In genomic region chr6:152985300-152985699, GRCh38 we compare ENCODE assay signal across 8 cellular contexts. TPM values are rescaled to one million over a fixed set of nuclear protein-coding genes. Genes with fewer than 3 reads are reported as not detected.
A peak's percentile ranks its signal among the peaks of the same experiment; 100 is the strongest.
DNase-seq lines count a peak whose midpoint lies in the region; ATAC-seq, FAIRE-seq and TF ChIP-seq lines count a peak whose summit lies in the region.
"Not testable (repeated sequence)": the region's sequence is repeated elsewhere in the genome, so short reads cannot be mapped to it uniquely, and the experiment has no call there.

No MANE protein-coding gene starts in this region.

- FAIRE-seq in GM12878 (lab: Jason Lieb, UNC), result not testable (repeated sequence)

- H3K36me3 Mint-ChIP-seq in CD4-positive, alpha-beta T cell (ENCODE audit: low read depth), result peaks cover 26% of the 10 kb centered on the region
- H3K36me3 Mint-ChIP-seq in HFFc6 (ENCODE audit: low read depth), result peaks cover 13% of the 10 kb centered on the region
- peaks cover 41% of the 10 kb centered on the region for H3K36me3 Mint-ChIP-seq in activated CD4-positive, alpha-beta memory T cell treated with anti-CD3 and anti-CD28 coated beads for 36 hours
- H3K36me3 Mint-ChIP-seq in nephron progenitor cell (ENCODE audit: low read depth), result peaks cover 33% of the 10 kb centered on the region

- H3K9me2 ChIP-seq in PC-3 (replicated peaks; ENCODE audit: low read length), result not testable (repeated sequence)

- H3K79me2 ChIP-seq in PC-3 (ENCODE audit: low read length) (peaks cover 64% of the 10 kb centered on the region), GM12878 (ENCODE audit: control insufficient read depth, insufficient read depth, low read length) (peaks cover 66% of the 10 kb centered on the region)

- SMC1A ChIA-PET in GM12878 (lab: Charles Lee; ENCODE audit: uncharacterized antibody, unreplicated experiment), result interaction anchor here (0.5 to 3.2 kb wide), 9 partner anchors 9 to 39 kb away, joined by 3 to 27 read pairs (median 5); no protein-coding TSS in a partner anchor

- H3K27me3 Mint-ChIP-seq in CD4-positive, alpha-beta T cell; HFFc6 (ENCODE audit: insufficient read depth); activated CD4-positive, alpha-beta memory T cell treated with anti-CD3 and anti-CD28 coated beads for 36 hours; nephron progenitor cell (ENCODE audit: low read depth, poor library complexity): not testable (repeated sequence)

- RAD21 ChIA-PET in GM12878 (lab: Charles Lee; ENCODE audit: unreplicated experiment), result interaction anchor here (0.7 to 4.6 kb wide), 6 partner anchors 11 to 107 kb away, joined by 3 to 22 read pairs (median 4); no protein-coding TSS in a partner anchor

- H3K4me3 ChIP-seq in PC-3 (ENCODE audit: low read length) (peak overlapping the region; percentile 83), GM12878 (peak overlapping the region; percentile 92)
- H3K4me3 ChIP-seq in stomach, result not testable (repeated sequence)

- not testable (repeated sequence) for DNase-seq in CD4-positive, alpha-beta T cell; HFFc6; PC-3; activated CD4-positive, alpha-beta memory T cell treated with anti-CD3 and anti-CD28 coated beads for 36 hours; GM12878 (ENCODE audit: low read depth, low spot score); nephron progenitor cell; stomach
- DNase-seq in Right ventricle myocardium superior, result peak; percentile 26

- not testable (repeated sequence) for TF ChIP-seq RAD21 in GM12878 (IDR thresholded peaks at IDR 0.05; ENCODE audit: insufficient read depth, low read depth, low read length)

- not testable (repeated sequence) for BruUV-seq in PC-3 (replicated peaks; lab: Mats Ljungman, UMichigan); GM12878 (replicated peaks; lab: Mats Ljungman, UMichigan)

- intact Hi-C loops in CD4-positive, alpha-beta T cell (cut with DNase I, micrococcal nuclease), result loop anchor here in 1 of 2 experiments (2.0 to 10.0 kb wide), 2 partner anchors 18 to 1600 kb away; partner anchors contain the start of gene MTRF1L
- intact Hi-C loops in PC-3 (cut with micrococcal nuclease); Right ventricle myocardium superior (cut with DNase I); stomach (cut with DNase I; ENCODE audit: low total_unique reads): not testable (repeated sequence)
- intact Hi-C loops in activated CD4-positive, alpha-beta memory T cell treated with anti-CD3 and anti-CD28 coated beads for 36 hours (cut with micrococcal nuclease), result loop anchor here (2.0 kb wide), 1 partner anchor 1594 kb away; the partner anchor contains the start of gene ZBTB2
- intact Hi-C loops in GM12878 (cut with micrococcal nuclease; ENCODE audit: unreplicated experiment), result loop anchor here (2.0 kb wide), 1 partner anchor 18 kb away; the partner anchor contains the start of gene MTRF1L

- TF ChIP-seq EP300 in GM12878 (IDR thresholded peaks at IDR 0.05; ENCODE audit: borderline replicate concordance in 1 of 2, control insufficient read depth in 1 of 2, low read depth in 2 of 2, low read length in 2 of 2); stomach (IDR thresholded peaks at IDR 0.05): not testable (repeated sequence)

- TF ChIP-seq POLR2A in GM12878 (IDR thresholded peaks at IDR 0.05; ENCODE audit: low read depth, low read length); stomach (IDR thresholded peaks at IDR 0.05): not testable (repeated sequence)

- in situ Hi-C loops in GM12878 (cut with MboI), result loop anchor here (25.0 kb wide), 3 partner anchors 1252 to 1752 kb away; partner anchors contain the start of gene SCAF8

- peak overlapping the region; percentile 94 for H3K4me2 ChIP-seq in PC-3 (ENCODE audit: low read length)
- peak overlapping the region; percentile 51 for H3K4me2 ChIP-seq in GM12878 (ENCODE audit: control insufficient read depth, insufficient read depth)

- not testable (repeated sequence) for H3F3A ChIP-seq in PC-3 (ENCODE audit: low read length, unreplicated experiment)

- CTCF ChIA-PET in CD4-positive, alpha-beta T cell (lab: Charles Lee); PC-3 (lab: Charles Lee); activated CD4-positive, alpha-beta memory T cell treated with anti-CD3 and anti-CD28 coated beads for 36 hours (lab: Charles Lee): not testable (repeated sequence)
- CTCF ChIA-PET in GM12878 (lab: Yijun Ruan, JAX), result interaction anchor here (0.7 to 2.8 kb wide), 6 partner anchors 11 to 1579 kb away, joined by 3 to 14 read pairs (median 6); no protein-coding TSS in a partner anchor

- H3K4me1 Mint-ChIP-seq in CD4-positive, alpha-beta T cell (ENCODE audit: low read depth), result peaks cover 53% of the 10 kb centered on the region
- H3K4me1 Mint-ChIP-seq in HFFc6 (ENCODE audit: low read depth) (peaks cover 23% of the 10 kb centered on the region), nephron progenitor cell (peaks cover 26% of the 10 kb centered on the region)
- H3K4me1 Mint-ChIP-seq in activated CD4-positive, alpha-beta memory T cell treated with anti-CD3 and anti-CD28 coated beads for 36 hours (ENCODE audit: low read depth), result peaks cover 24% of the 10 kb centered on the region

- H3K27ac Mint-ChIP-seq in CD4-positive, alpha-beta T cell, result peak overlapping the region; percentile 98
- H3K27ac Mint-ChIP-seq in HFFc6, result peak overlapping the region; percentile 100; the same call in 1 of the 2 replicates
- H3K27ac Mint-ChIP-seq in activated CD4-positive, alpha-beta memory T cell treated with anti-CD3 and anti-CD28 coated beads for 36 hours, result peak overlapping the region; percentile 56
- not testable (repeated sequence) for H3K27ac Mint-ChIP-seq in nephron progenitor cell

- H3K4me1 ChIP-seq in PC-3 (ENCODE audit: insufficient read depth, low read length) (peaks cover 11% of the 10 kb centered on the region), stomach (peaks cover 19 to 44% (median 29%) of the 10 kb centered on the region in 4 donors)
- not testable (repeated sequence) for H3K4me1 ChIP-seq in GM12878 (ENCODE audit: control insufficient read depth, insufficient read depth, low read length)

- peak overlapping the region; percentile 100; the same call in 1 of the 2 replicates for H3K9ac ChIP-seq in PC-3 (ENCODE audit: low read length)
- H3K9ac ChIP-seq in GM12878 (ENCODE audit: control insufficient read depth, insufficient read depth, low read length), result peak overlapping the region; percentile 91; the same call in 1 of the 2 replicates

- H3K27ac ChIP-seq in CD4-positive, alpha-beta T cell (ENCODE audit: low read depth, low read length), result not testable (repeated sequence)
- H3K27ac ChIP-seq in PC-3 (ENCODE audit: low read length) (peak overlapping the region; percentile 97), GM12878 (ENCODE audit: control insufficient read depth, insufficient read depth) (peak overlapping the region; percentile 90), stomach (peak overlapping the region in 4 of 5 donors; percentile 84 to 92 (median 90))

- H3K27me3 ChIP-seq in CD4-positive, alpha-beta T cell (ENCODE audit: control insufficient read depth, insufficient read depth, low read length); PC-3 (ENCODE audit: low read length); GM12878 (replicated peaks in 1 of 2; ENCODE audit: control insufficient read depth in 2 of 2, insufficient read depth in 2 of 2, low read length in 1 of 2); stomach: not testable (repeated sequence)

- H2AFZ ChIP-seq in PC-3 (ENCODE audit: low read length); GM12878 (ENCODE audit: control insufficient read depth, low read depth, low read length): not testable (repeated sequence)

- POLR2A ChIA-PET in CD4-positive, alpha-beta T cell (lab: Charles Lee), result interaction anchor here (1.0 kb wide), 1 partner anchor 684 kb away, joined by 3 read pairs; no protein-coding TSS in a partner anchor
- POLR2A ChIA-PET in PC-3 (lab: Charles Lee; ENCODE audit: unreplicated experiment) (interaction anchor here (0.6 kb wide), 1 partner anchor 37 kb away, joined by 3 read pairs; no protein-coding TSS in a partner anchor), GM12878 (lab: Charles Lee) (interaction anchor here (0.8 to 5.8 kb wide), 2 partner anchors 8 to 13 kb away, joined by 4 to 101 read pairs; partner anchors contain the start of gene MTRF1L)
- POLR2A ChIA-PET in activated CD4-positive, alpha-beta memory T cell treated with anti-CD3 and anti-CD28 coated beads for 36 hours (lab: Charles Lee), result interaction anchor here (1.0 to 1.5 kb wide), 3 partner anchors 14 to 16 kb away, joined by 3 to 5 read pairs (median 4); no protein-coding TSS in a partner anchor

- ATAC-seq in CD4-positive, alpha-beta T cell (ENCODE audit: poor library complexity); PC-3; GM12878; Right ventricle myocardium superior (ENCODE audit: poor library complexity): not testable (repeated sequence)

- H4K20me1 ChIP-seq in PC-3 (ENCODE audit: low read length), result peaks cover 11% of the 10 kb centered on the region
- H4K20me1 ChIP-seq in GM12878 (ENCODE audit: control insufficient read depth, insufficient read depth), result not testable (repeated sequence)

- WGBS in GM12878 (ENCODE audit: insufficient coverage, insufficient replicate concordance, low lambda C conversion rate, missing lambda C conversion rate), result 34% methylated on average over 11 of the region's 11 CpGs
- 78 to 92% (median 90%) methylated on average over 11 of the region's 11 CpGs for WGBS in stomach, 5 donors

- H3K9me3 ChIP-seq in CD4-positive, alpha-beta T cell (ENCODE audit: control insufficient read depth, low read length); PC-3 (ENCODE audit: low read length); GM12878 (replicated peaks; ENCODE audit: control insufficient read depth, insufficient read depth, low read length); stomach: not testable (repeated sequence)

- H3K9me3 Mint-ChIP-seq in CD4-positive, alpha-beta T cell; HFFc6; activated CD4-positive, alpha-beta memory T cell treated with anti-CD3 and anti-CD28 coated beads for 36 hours; nephron progenitor cell: not testable (repeated sequence)

- H3K4me3 Mint-ChIP-seq in CD4-positive, alpha-beta T cell, result peak overlapping the region; percentile 59
- H3K4me3 Mint-ChIP-seq in HFFc6 (peak overlapping the region; percentile 99; the same call in 1 of the 2 replicates), nephron progenitor cell (peak overlapping the region; percentile 99)
- peak overlapping the region; percentile 66 for H3K4me3 Mint-ChIP-seq in activated CD4-positive, alpha-beta memory T cell treated with anti-CD3 and anti-CD28 coated beads for 36 hours

- not testable (repeated sequence) for H3K36me3 ChIP-seq in PC-3 (ENCODE audit: low read depth, low read length); GM12878 (ENCODE audit: control insufficient read depth in 2 of 2, insufficient read depth in 2 of 2, low read length in 1 of 2)
- H3K36me3 ChIP-seq in stomach, result peaks cover 3 to 15% (median 9%) of the 10 kb centered on the region in 4 donors

- not testable (repeated sequence) for TF ChIP-seq CTCF in CD4-positive, alpha-beta T cell (IDR thresholded peaks at IDR 0.05); HFFc6 (IDR thresholded peaks at IDR 0.05); PC-3 (conservative IDR thresholded peaks at IDR 0.05; ENCODE audit: low read depth, low read length); GM12878 (IDR thresholded peaks at IDR 0.05 in 2 of 3, conservative IDR thresholded peaks at IDR 0.05 in 1 of 3; ENCODE audit: control insufficient read depth in 2 of 3, extremely low read depth in 1 of 3, insufficient read depth in 1 of 3, low read depth in 3 of 3, low read length in 3 of 3); nephron progenitor cell (IDR thresholded peaks at IDR 0.05); stomach (IDR thresholded peaks at IDR 0.05)

RNA-seq across cellular contexts. Expression of gene FBXO5, which starts 2.5 kb away (rescaled TPM):
- 1 to 10 TPM; 3.0 to 3.3 TPM for total RNA-seq in CD4-positive, alpha-beta T cell
- total RNA-seq in HFFc6 (2021; fragmentation: NEBNext Ultra II Directional; extraction: Animal tissue kit (Norgen Biotek cat#: 25700)), result 10 to 100 TPM; 12.7 to 26.9 (median 23.7) TPM
- total RNA-seq in PC-3 (2014; rRNA removed) (11.5 and 16.8 TPM in 2 replicates), GM12878 (2014; rRNA removed) (30.7 and 36.5 TPM in 2 replicates), GM12878 (2014; rRNA removed; fragmentation: Illumina TruSeq; extraction: Trizol) (48.0 and 48.2 TPM in 2 replicates), GM12878 (2021) (35.6 and 37.5 TPM in 2 replicates), Right ventricle myocardium superior (1.9 TPM), stomach (1 to 10 TPM in 4 of 5 donors, not detected in 1; 3.0 to 9.4 (median 7.8) TPM)
- total RNA-seq in activated CD4-positive, alpha-beta memory T cell treated with anti-CD3 and anti-CD28 coated beads for 36 hours, result 10 to 100 TPM; 41.8 to 42.7 TPM
- total RNA-seq in GM12878 (2013; cell fraction: nucleolus; rRNA removed), result 23.9 and 24.4 TPM in 2 replicates
- polyA plus RNA-seq in GM12878 (2011; ENCODE audit: low read depth), result 12.0 TPM
- polyA plus RNA-seq in GM12878 (2011; rRNA removed) (37.9 and 69.7 TPM in 2 replicates), GM12878 (2014; fragmentation: Illumina TruSeq; extraction: Trizol) (53.0 and 62.5 TPM in 2 replicates), GM12878 (2014; fragmentation: Nextera tagmentation; extraction: Ambion mirVana) (10 to 100 TPM; 13.6 to 19.3 TPM), GM12878 (2014; rRNA removed) (25.9 and 32.4 TPM in 2 replicates), GM12878 (2016; fragmentation: Nextera tagmentation; extraction: Ambion mirVana) (10 to 100 TPM; 57.2 to 62.2 TPM), stomach (1 to 10 TPM; 2.2 to 4.9 (median 4.0) TPM)
- 17.2 and 19.3 TPM in 2 replicates for polyA plus RNA-seq in GM12878 (2011; cell fraction: cytosol; rRNA removed)
- polyA plus RNA-seq in GM12878 (2011; cell fraction: nucleus; rRNA removed), result 18.4 and 21.7 TPM in 2 replicates
- 20.8 and 23.5 TPM in 2 replicates for polyA plus RNA-seq in GM12878 (2012)
- polyA minus RNA-seq in GM12878 (2011; rRNA and poly(A)+ RNA removed), result 17.4 and 23.8 TPM in 2 replicates
- polyA minus RNA-seq in GM12878 (2011; cell fraction: cytosol; rRNA and poly(A)+ RNA removed), result 12.2 and 14.2 TPM in 2 replicates
- polyA minus RNA-seq in GM12878 (2011; cell fraction: nucleus; rRNA and poly(A)+ RNA removed), result 15.0 and 24.7 TPM in 2 replicates

RNA-seq across cellular contexts. Expression of gene MTRF1L, which starts 17.2 kb away (rescaled TPM):
- 10 to 100 TPM in 1 of 2 experiments, 1 to 10 TPM in 1; 9.3 to 11.2 TPM for total RNA-seq in CD4-positive, alpha-beta T cell
- total RNA-seq in HFFc6 (2021; fragmentation: NEBNext Ultra II Directional; extraction: Animal tissue kit (Norgen Biotek cat#: 25700)), result 10 to 100 TPM; 25.1 to 33.4 (median 28.0) TPM
- total RNA-seq in PC-3 (2014; rRNA removed), result 12.7 and 19.1 TPM in 2 replicates
- 10 to 100 TPM; 16.9 to 20.1 TPM for total RNA-seq in activated CD4-positive, alpha-beta memory T cell treated with anti-CD3 and anti-CD28 coated beads for 36 hours
- 47.7 and 51.3 TPM in 2 replicates for total RNA-seq in GM12878 (2013; cell fraction: nucleolus; rRNA removed)
- 12.5 and 13.0 TPM in 2 replicates for total RNA-seq in GM12878 (2014; rRNA removed)
- total RNA-seq in GM12878 (2014; rRNA removed; fragmentation: Illumina TruSeq; extraction: Trizol), result 15.4 and 15.6 TPM in 2 replicates
- 18.9 and 19.3 TPM in 2 replicates for total RNA-seq in GM12878 (2021)
- 6.7 TPM for polyA plus RNA-seq in GM12878 (2011; ENCODE audit: low read depth)
- polyA plus RNA-seq in GM12878 (2011; rRNA removed), result 16.9 and 24.7 TPM in 2 replicates
- 6.0 and 6.1 TPM in 2 replicates for polyA plus RNA-seq in GM12878 (2011; cell fraction: cytosol; rRNA removed)
- polyA plus RNA-seq in GM12878 (2011; cell fraction: nucleus; rRNA removed), result 15.5 and 15.9 TPM in 2 replicates
- polyA plus RNA-seq in GM12878 (2012), result 10.3 and 12.5 TPM in 2 replicates
- 16.6 and 18.5 TPM in 2 replicates for polyA plus RNA-seq in GM12878 (2014; fragmentation: Illumina TruSeq; extraction: Trizol)
- 1 to 10 TPM; 5.1 to 9.0 TPM for polyA plus RNA-seq in GM12878 (2014; fragmentation: Nextera tagmentation; extraction: Ambion mirVana)
- polyA plus RNA-seq in GM12878 (2014; rRNA removed), result 12.6 and 12.8 TPM in 2 replicates
- 10 to 100 TPM; 20.5 to 21.6 TPM for polyA plus RNA-seq in GM12878 (2016; fragmentation: Nextera tagmentation; extraction: Ambion mirVana)
- polyA minus RNA-seq in GM12878 (2011; rRNA and poly(A)+ RNA removed), result 6.8 and 11.8 TPM in 2 replicates
- polyA minus RNA-seq in GM12878 (2011; cell fraction: cytosol; rRNA and poly(A)+ RNA removed), result 4.0 and 4.6 TPM in 2 replicates
- polyA minus RNA-seq in GM12878 (2011; cell fraction: nucleus; rRNA and poly(A)+ RNA removed), result 26.4 and 34.2 TPM in 2 replicates
- 28.2 TPM for total RNA-seq in Right ventricle myocardium superior
- 10 to 100 TPM in 3 of 5 donors, 1 to 10 TPM in 2; 4.7 to 55.9 (median 24.4) TPM for total RNA-seq in stomach
- polyA plus RNA-seq in stomach, result 10 to 100 TPM in 2 of 3 donors, 1 to 10 TPM in 1; 7.0 to 15.9 (median 14.6) TPM
